ENCODE assay signal across 1 cellular context in genomic region chr9:136379401-136379800, GRCh38.
TF ChIP-seq lines count a peak whose summit lies in the region.

No MANE protein-coding gene starts in this region.

TF ChIP-seq in H1, 55 proteins besides CTCF, POLR2A, EP300 and RAD21:
- TF ChIP-seq GABPA (IDR thresholded peaks at IDR 0.05; ENCODE audit: borderline replicate concordance, insufficient read depth, low read length) (no peak), BCL11A (IDR thresholded peaks at IDR 0.05; ENCODE audit: low read depth in 2 of 2, low read length in 2 of 2) (no peak), JUN (IDR thresholded peaks at IDR 0.05; ENCODE audit: low read depth, low read length) (no peak), TAF7 (optimal IDR thresholded peaks at IDR 0.05; ENCODE audit: borderline replicate concordance, low read depth, low read length) (no peak), SP1 (IDR thresholded peaks at IDR 0.05; ENCODE audit: low read depth, low read length) (no peak), EGR1 (IDR thresholded peaks at IDR 0.05; ENCODE audit: borderline replicate concordance, low read depth, low read length) (no peak)
- TF ChIP-seq, protein P1, sequence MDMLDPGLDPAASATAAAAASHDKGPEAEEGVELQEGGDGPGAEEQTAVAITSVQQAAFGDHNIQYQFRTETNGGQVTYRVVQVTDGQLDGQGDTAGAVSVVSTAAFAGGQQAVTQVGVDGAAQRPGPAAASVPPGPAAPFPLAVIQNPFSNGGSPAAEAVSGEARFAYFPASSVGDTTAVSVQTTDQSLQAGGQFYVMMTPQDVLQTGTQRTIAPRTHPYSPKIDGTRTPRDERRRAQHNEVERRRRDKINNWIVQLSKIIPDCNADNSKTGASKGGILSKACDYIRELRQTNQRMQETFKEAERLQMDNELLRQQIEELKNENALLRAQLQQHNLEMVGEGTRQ (IDR thresholded peaks at IDR 0.05; ENCODE audit: low read length), result no peak
- TF ChIP-seq, protein P2, sequence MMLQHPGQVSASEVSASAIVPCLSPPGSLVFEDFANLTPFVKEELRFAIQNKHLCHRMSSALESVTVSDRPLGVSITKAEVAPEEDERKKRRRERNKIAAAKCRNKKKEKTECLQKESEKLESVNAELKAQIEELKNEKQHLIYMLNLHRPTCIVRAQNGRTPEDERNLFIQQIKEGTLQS (IDR thresholded peaks at IDR 0.05; ENCODE audit: insufficient read depth, low read depth, low read length), result no peak
- TF ChIP-seq, protein P3, sequence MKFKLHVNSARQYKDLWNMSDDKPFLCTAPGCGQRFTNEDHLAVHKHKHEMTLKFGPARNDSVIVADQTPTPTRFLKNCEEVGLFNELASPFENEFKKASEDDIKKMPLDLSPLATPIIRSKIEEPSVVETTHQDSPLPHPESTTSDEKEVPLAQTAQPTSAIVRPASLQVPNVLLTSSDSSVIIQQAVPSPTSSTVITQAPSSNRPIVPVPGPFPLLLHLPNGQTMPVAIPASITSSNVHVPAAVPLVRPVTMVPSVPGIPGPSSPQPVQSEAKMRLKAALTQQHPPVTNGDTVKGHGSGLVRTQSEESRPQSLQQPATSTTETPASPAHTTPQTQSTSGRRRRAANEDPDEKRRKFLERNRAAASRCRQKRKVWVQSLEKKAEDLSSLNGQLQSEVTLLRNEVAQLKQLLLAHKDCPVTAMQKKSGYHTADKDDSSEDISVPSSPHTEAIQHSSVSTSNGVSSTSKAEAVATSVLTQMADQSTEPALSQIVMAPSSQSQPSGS (IDR thresholded peaks at IDR 0.05; ENCODE audit: low read length), result no peak
